ENCODE assay signal across 8 cellular contexts in the genomic region with DNA sequence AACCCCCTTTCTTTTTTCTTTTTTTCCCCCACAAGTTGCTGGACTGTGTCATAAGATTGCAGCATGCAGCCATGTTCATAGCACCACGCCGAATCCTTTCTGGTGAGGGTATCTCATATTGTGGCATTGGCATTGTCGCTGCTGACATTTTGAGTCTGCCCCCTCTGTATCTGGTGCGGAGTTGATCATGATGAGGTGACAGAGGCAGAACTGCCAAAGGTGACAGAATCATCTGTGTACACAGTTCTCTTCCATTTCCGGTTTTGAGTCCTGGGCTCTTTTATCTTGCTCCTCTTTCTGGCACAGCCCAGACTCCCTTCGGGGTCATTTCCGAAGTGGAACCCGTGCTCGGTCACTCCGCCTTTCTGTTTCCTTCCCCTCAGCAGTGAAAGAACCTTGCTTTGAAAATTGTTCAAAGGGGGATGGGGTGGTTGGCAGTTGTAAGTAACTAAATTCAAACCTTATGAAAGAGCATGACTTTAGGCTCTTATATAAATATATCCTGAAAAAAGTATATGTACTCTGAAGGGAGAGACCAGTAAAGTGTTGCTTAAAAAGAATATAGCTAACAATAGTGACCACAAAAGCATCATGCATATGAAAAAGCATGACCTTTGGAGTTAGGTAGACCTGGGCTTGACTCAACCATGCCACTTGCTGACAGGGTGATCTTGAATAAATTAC. TPM values are rescaled to one million over a fixed set of nuclear protein-coding genes. Genes with fewer than 3 reads are reported as not detected.
A peak's percentile ranks its signal among the peaks of the same experiment; 100 is the strongest.
DNase-seq lines count a peak whose midpoint lies in the region; ATAC-seq, FAIRE-seq and TF ChIP-seq lines count a peak whose summit lies in the region.

No MANE protein-coding gene starts in this region.

- peak; percentile 45 for ATAC-seq in HG02571 (IDR thresholded peaks at IDR 0.05; ENCODE audit: unreplicated experiment)
- peak; percentile 58 to 86 (median 78) for ATAC-seq in heart right ventricle
- no peak for ATAC-seq in HG03457 (IDR thresholded peaks at IDR 0.05; ENCODE audit: unreplicated experiment)

- H3K4me1 Mint-ChIP-seq in T-helper 2 cell treated with Interferon-gamma antibody and Interleukin-4, amounts not matched to agents 5 μg/mL and 100 μg/mL, for 36 hours (ENCODE audit: low read depth) = peaks cover 14% of the 10 kb centered on the region

- H3K27me3 Mint-ChIP-seq in T-helper 2 cell treated with Interferon-gamma antibody and Interleukin-4, amounts not matched to agents 5 μg/mL and 100 μg/mL, for 36 hours (ENCODE audit: low read depth) = no peaks in the 10 kb centered on the region

- peak overlapping the region; percentile 42 for H3K27ac Mint-ChIP-seq in T-helper 2 cell treated with Interferon-gamma antibody and Interleukin-4, amounts not matched to agents 5 μg/mL and 100 μg/mL, for 36 hours

- FAIRE-seq in GM12892 (lab: Jason Lieb, UNC) = peak; percentile 57

- no peaks in the 10 kb centered on the region for H3K36me3 ChIP-seq in heart right ventricle

- H3K9me3 Mint-ChIP-seq in T-helper 2 cell treated with Interferon-gamma antibody and Interleukin-4, amounts not matched to agents 5 μg/mL and 100 μg/mL, for 36 hours = no peaks in the 10 kb centered on the region

- H3K4me1 ChIP-seq in heart right ventricle = peaks cover 0 to 32% (median 25%) of the 10 kb centered on the region in 9 donors

- TF ChIP-seq CTCF in heart right ventricle (IDR thresholded peaks at IDR 0.05) (no peak), foreskin fibroblast (IDR thresholded peaks at IDR 0.05; ENCODE audit: low read depth, low read length) (no peak)

- no peaks in the 10 kb centered on the region for H3K36me3 Mint-ChIP-seq in T-helper 2 cell treated with Interferon-gamma antibody and Interleukin-4, amounts not matched to agents 5 μg/mL and 100 μg/mL, for 36 hours (ENCODE audit: low read depth)

- no peaks in the 10 kb centered on the region for H3K9me3 ChIP-seq in heart right ventricle

- intact Hi-C loops in heart right ventricle (cut with DNase I) = no loop called here

- H3K27me3 ChIP-seq in heart right ventricle = no peaks in the 10 kb centered on the region

- peak overlapping the region in 1 of 10 donors; percentile 12 for H3K4me3 ChIP-seq in heart right ventricle
- H3K4me3 ChIP-seq in foreskin fibroblast (ENCODE audit: low read depth in 1 of 2, low read length in 2 of 2) = no peak overlapping the region

- DNase-seq in GM12892 (ENCODE audit: insufficient read length) (no peak), heart right ventricle (peak; percentile 21 to 35), foreskin fibroblast (no peak), NCI-H748 treated with DMSO at 0.1 percent for 48 hours (lab: John Stamatoyannopoulos, UW) (no peak), NCI-H82 (lab: John Stamatoyannopoulos, UW) (no peak)
- peak; percentile 17 for DNase-seq in T-helper 2 cell treated with Interferon-gamma antibody and Interleukin-4, amounts not matched to agents 5 μg/mL and 100 μg/mL, for 36 hours (ENCODE audit: low spot score)

- H3K27ac ChIP-seq in heart right ventricle = peak overlapping the region in 4 of 10 donors; percentile 23 to 64 (median 32)

- WGBS in heart right ventricle, 2 donors = 35 to 36% methylated on average over 10 of the region's 10 CpGs

- peak overlapping the region; percentile 64 for H3K4me3 Mint-ChIP-seq in T-helper 2 cell treated with Interferon-gamma antibody and Interleukin-4, amounts not matched to agents 5 μg/mL and 100 μg/mL, for 36 hours

- TF ChIP-seq POLR2A in GM12892 (IDR thresholded peaks at IDR 0.05; ENCODE audit: low read depth, low read length) = no peak

RNA-seq across cellular contexts. Expression of a gene that starts 55.0 kb away (rescaled TPM):
- polyA plus RNA-seq in GM12892 (2012; ENCODE audit: missing spikeins) = 12.2 TPM
- total RNA-seq in heart right ventricle = 10 to 100 TPM; 21.0 to 36.5 (median 29.9) TPM
- polyA plus RNA-seq in heart right ventricle = 1 to 10 TPM; 4.9 to 7.8 TPM

Comparison
In these comparisons a context has a peak if more than half of its experiments do, and no peak if none do; other contexts are left out.
1. DNase-seq: peak in T-helper 2 cell treated with Interferon-gamma antibody and Interleukin-4, amounts not matched to agents 5 μg/mL and 100 μg/mL, for 36 hours (single experiment) and heart right ventricle (2 of 2); none in GM12892 (single experiment), foreskin fibroblast (0 of 2), NCI-H748 treated with DMSO at 0.1 percent for 48 hours (single experiment) and NCI-H82 (single experiment).